Comparison of ENCODE assay signal across 14 cellular contexts in the genomic region with DNA sequence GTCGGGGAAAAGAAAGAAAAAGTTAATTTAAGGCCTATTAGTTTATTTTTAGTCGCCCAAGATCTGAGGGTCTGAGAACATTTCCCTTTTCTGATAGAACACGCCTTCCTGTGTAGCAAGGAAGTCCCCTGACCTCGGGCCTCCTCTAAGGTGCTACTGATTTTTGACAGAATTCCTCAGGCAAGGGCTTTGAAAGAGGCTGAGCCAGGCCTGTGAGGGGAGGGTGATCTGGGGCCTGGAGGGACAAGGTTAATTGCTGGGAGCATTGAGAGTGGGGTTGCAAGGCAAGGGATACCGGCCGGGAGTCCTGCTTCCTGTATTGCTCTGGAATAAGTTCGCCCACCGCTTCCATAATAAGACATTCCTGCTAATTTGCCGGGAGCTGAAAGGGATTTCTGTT.
"Had no signal": no experiment of that assay in that cellular context is flagged by ENCODE, and none has a peak within 500 bp of the region (broad histone marks: within the 10 kb centered on the region; RNA-seq: fewer than 3 reads in every experiment).

No MANE protein-coding gene starts in this region.

- H3K27ac ChIP-seq: brain microvascular endothelial cell, left lung, right lobe of liver, spleen, tibial nerve had no signal

- H3K4me3 ChIP-seq: left lung, right lobe of liver, spleen, tibial nerve had no signal

- H3K4me1 ChIP-seq: left lung, right lobe of liver, tibial nerve had no signal

- H3K9me3 Mint-ChIP-seq: activated CD4-positive, alpha-beta memory T cell treated with anti-CD3 and anti-CD28 coated beads for 36 hours; activated naive CD4-positive, alpha-beta T cell treated with anti-CD3 and anti-CD28 coated beads, Interleukin-2, amount 50 U/mL, for 72 hours; activated T-cell treated with anti-CD3 and anti-CD28 coated beads, Interleukin-2, amount 50 U/mL, for 4 hours; memory B cell; stimulated activated memory B cell treated with anti-CD40 and anti-IgM and Interleukin-4, amounts not matched to agents 10 μg/mL and 1 μg/mL and 100 μg/mL, for 72 hours had no signal

- H3K4me3 Mint-ChIP-seq: activated CD4-positive, alpha-beta memory T cell treated with anti-CD3 and anti-CD28 coated beads for 36 hours; activated T-cell treated with anti-CD3 and anti-CD28 coated beads, Interleukin-2, amount 50 U/mL, for 4 hours; memory B cell; stimulated activated memory B cell treated with anti-CD40 and anti-IgM and Interleukin-4, amounts not matched to agents 10 μg/mL and 1 μg/mL and 100 μg/mL, for 72 hours had no signal

- H3K27me3 Mint-ChIP-seq: activated CD4-positive, alpha-beta memory T cell treated with anti-CD3 and anti-CD28 coated beads for 36 hours had no signal

- H3K27ac Mint-ChIP-seq: activated CD4-positive, alpha-beta memory T cell treated with anti-CD3 and anti-CD28 coated beads for 36 hours; activated naive CD4-positive, alpha-beta T cell treated with anti-CD3 and anti-CD28 coated beads, Interleukin-2, amount 50 U/mL, for 72 hours; memory B cell; stimulated activated memory B cell treated with anti-CD40 and anti-IgM and Interleukin-4, amounts not matched to agents 10 μg/mL and 1 μg/mL and 100 μg/mL, for 72 hours had no signal

- H3K36me3 Mint-ChIP-seq: activated CD4-positive, alpha-beta memory T cell treated with anti-CD3 and anti-CD28 coated beads for 36 hours; activated naive CD4-positive, alpha-beta T cell treated with anti-CD3 and anti-CD28 coated beads, Interleukin-2, amount 50 U/mL, for 72 hours; memory B cell; stimulated activated memory B cell treated with anti-CD40 and anti-IgM and Interleukin-4, amounts not matched to agents 10 μg/mL and 1 μg/mL and 100 μg/mL, for 72 hours had no signal

- H3K27me3 ChIP-seq: brain microvascular endothelial cell, left lung, right lobe of liver, tibial nerve had no signal

- H3K36me3 ChIP-seq: brain microvascular endothelial cell, left lung, right lobe of liver, spleen, tibial nerve had no signal

- H3K4me1 Mint-ChIP-seq: memory B cell; stimulated activated memory B cell treated with anti-CD40 and anti-IgM and Interleukin-4, amounts not matched to agents 10 μg/mL and 1 μg/mL and 100 μg/mL, for 72 hours had no signal

- ATAC-seq: activated naive CD4-positive, alpha-beta T cell treated with anti-CD3 and anti-CD28 coated beads, Interleukin-2, amount 50 U/mL, for 72 hours; activated T-cell treated with anti-CD3 and anti-CD28 coated beads, Interleukin-2, amount 50 U/mL, for 4 hours; esophagus mucosa; left lung; stimulated activated memory B cell treated with anti-CD40 and anti-IgM and Interleukin-4, amounts not matched to agents 10 μg/mL and 1 μg/mL and 100 μg/mL, for 72 hours had no signal

- DNase-seq: activated CD4-positive, alpha-beta memory T cell treated with anti-CD3 and anti-CD28 coated beads for 36 hours; activated effector memory CD4-positive, alpha-beta T cell treated with anti-CD3 and anti-CD28 coated beads, Interleukin-2, amount 50 U/mL, for 16 hours; activated T-cell treated with anti-CD3 and anti-CD28 coated beads, Interleukin-2, amount 50 U/mL, for 4 hours; amniotic stem cell; brain microvascular endothelial cell; left lung; right lobe of liver; spleen; stimulated activated CD4-positive, alpha-beta T cell treated with anti-CD3 and anti-CD28 coated beads, Interleukin-1b, Interleukin-23, amount 100 ng/mL, for 48 hours had no signal
